ENCODE assay signal across 1 cellular context in genomic region chr1:223077434-223077833, GRCh38.
TF ChIP-seq lines count a peak whose summit lies in the region.

No MANE protein-coding gene starts in this region.

TF ChIP-seq in WTC11, 78 proteins besides CTCF, POLR2A, EP300 and RAD21 (continued from another document):
- TF ChIP-seq HMGXB4 (CRISPR knock-in tag; IDR thresholded peaks at IDR 0.05) (no peak), NFE2L1 (CRISPR knock-in tag; IDR thresholded peaks at IDR 0.05) (no peak), ZNF512 (CRISPR knock-in tag; IDR thresholded peaks at IDR 0.05; ENCODE audit: borderline replicate concordance) (no peak), ATF2 (CRISPR knock-in tag; IDR thresholded peaks at IDR 0.05; ENCODE audit: borderline replicate concordance, low read depth) (no peak)
TF ChIP-seq in WTC11: peak in this region for 0.
